In genomic region chr11:65720237-65720934, GRCh38 we compare ENCODE assay signal across 8 cellular contexts. TPM values are rescaled to one million over a fixed set of nuclear protein-coding genes. Genes with fewer than 3 reads are reported as not detected.
DNase-seq lines count a peak whose midpoint lies in the region; ATAC-seq and TF ChIP-seq lines count a peak whose summit lies in the region.

Gene RNASEH2C (minus strand): TSS chr11:65720798. CDS start chr11:65720758, 40 bp downstream.

- H3K36me3 ChIP-seq in GM23338 (ENCODE audit: insufficient read depth) (peaks cover 11% of the 10 kb centered on the region; the same call in 1 of the 2 replicates), neural progenitor cell (no peaks in the 10 kb centered on the region), stomach smooth muscle (ENCODE audit: control insufficient read depth in 2 of 2, insufficient read depth in 2 of 2, low read length in 2 of 2) (peaks cover 29 to 36% of the 10 kb centered on the region in 2 donors)

- H3K27ac Mint-ChIP-seq in GM23338: peak within 1 kb of the TSS; percentile 91
- peak within 1 kb of the TSS; percentile 37 for H3K27ac Mint-ChIP-seq in neural progenitor cell

- peaks cover 9% of the 10 kb centered on the region for H3K27me3 Mint-ChIP-seq in GM23338 (ENCODE audit: insufficient read depth, low read depth, poor library complexity)
- peaks cover 4% of the 10 kb centered on the region for H3K27me3 Mint-ChIP-seq in neural progenitor cell (ENCODE audit: insufficient read depth, low read depth)

- DNase-seq in EH (ENCODE audit: low read depth): peak; percentile 83
- peak; percentile 95 for DNase-seq in GM23338 (ENCODE audit: low spot score)
- peak; percentile 54 for DNase-seq in LNCaP clone FGC (ENCODE audit: low read depth)
- peak; percentile 50 for DNase-seq in SHP77 treated with DMSO at 0.1 percent for 48 hours (lab: John Stamatoyannopoulos, UW)
- DNase-seq in activated gamma-delta T cell treated with Interleukin-2 at 50 U/mL for 16 hours: peak; percentile 69
- DNase-seq in foreskin keratinocyte: peak; percentile 62 to 76
- peak; percentile 94 for DNase-seq in neural progenitor cell (ENCODE audit: low spot score)

- H3K4me3 ChIP-seq in GM23338 (peak within 1 kb of the TSS; percentile 99), LNCaP clone FGC (ENCODE audit: low read depth, low read length) (peak within 1 kb of the TSS; percentile 95), neural progenitor cell (peak within 1 kb of the TSS; percentile 68), stomach smooth muscle (ENCODE audit: low read length in 2 of 2) (peak within 1 kb of the TSS; percentile 81 to 94)

- H3K4me1 ChIP-seq in GM23338 (ENCODE audit: insufficient read depth) (peaks cover 6% of the 10 kb centered on the region; the same call in 1 of the 2 replicates), foreskin keratinocyte (no peaks in the 10 kb centered on the region), neural progenitor cell (peaks cover 9% of the 10 kb centered on the region), stomach smooth muscle (ENCODE audit: control insufficient read depth, insufficient read depth, low read length) (peaks cover 24% of the 10 kb centered on the region)

- H3K4me2 ChIP-seq in GM23338 (peak within 1 kb of the TSS; percentile 92), neural progenitor cell (peak within 1 kb of the TSS; percentile 79)

- 0 out of 2 replicates have a peak, but pooled peaks cover 2% of the 10 kb centered on the region for H3F3A ChIP-seq in GM23338 (replicated peaks; ENCODE audit: low read depth)
- H3F3A ChIP-seq in neural progenitor cell (ENCODE audit: low read depth): peaks cover 3% of the 10 kb centered on the region

- H3K9me3 ChIP-seq in neural progenitor cell (ENCODE audit: low read depth): no peaks in the 10 kb centered on the region
- no peaks in the 10 kb centered on the region for H3K9me3 ChIP-seq in stomach smooth muscle (ENCODE audit: control insufficient read depth in 2 of 2, low read length in 2 of 2)

- 0 out of 2 replicates have a peak, but pooled peaks cover 3% of the 10 kb centered on the region for H4K20me1 ChIP-seq in GM23338 (replicated peaks; ENCODE audit: insufficient read depth)
- H4K20me1 ChIP-seq in neural progenitor cell (ENCODE audit: low read depth): peaks cover 22% of the 10 kb centered on the region

- H3K36me3 Mint-ChIP-seq in GM23338 (ENCODE audit: low read depth): peaks cover 41% of the 10 kb centered on the region
- H3K36me3 Mint-ChIP-seq in neural progenitor cell: peaks cover 14% of the 10 kb centered on the region

- ATAC-seq in GM23338: peak; percentile 94
- peak; percentile 79 for ATAC-seq in foreskin keratinocyte

- no peaks in the 10 kb centered on the region for H3K9me3 Mint-ChIP-seq in GM23338
- H3K9me3 Mint-ChIP-seq in neural progenitor cell: no peaks in the 10 kb centered on the region

- H3K4me3 Mint-ChIP-seq in GM23338: peak within 1 kb of the TSS; percentile 97
- peak within 1 kb of the TSS; percentile 94 for H3K4me3 Mint-ChIP-seq in neural progenitor cell

- H3K9me2 ChIP-seq in GM23338 (ENCODE audit: insufficient read depth): no peaks in the 10 kb centered on the region

- peak within 1 kb of the TSS; percentile 86; the same call in 1 of the 2 replicates for H2AFZ ChIP-seq in GM23338
- peak within 1 kb of the TSS; percentile 83 for H2AFZ ChIP-seq in neural progenitor cell (replicated peaks)

- H3K9ac ChIP-seq in neural progenitor cell (peak within 1 kb of the TSS; percentile 51), stomach smooth muscle (ENCODE audit: low read length in 2 of 2) (peak within 1 kb of the TSS; percentile 76 to 84)

- 0 out of 2 replicates have a peak within 1 kb of the TSS, but pooled peaks have one; percentile 69 for H3K27ac ChIP-seq in GM23338 (ENCODE audit: low read depth)
- peak within 1 kb of the TSS; percentile 64 for H3K27ac ChIP-seq in foreskin keratinocyte
- H3K27ac ChIP-seq in neural progenitor cell: no peak within 1 kb of the TSS
- H3K27ac ChIP-seq in stomach smooth muscle (ENCODE audit: low read length): peak within 1 kb of the TSS; percentile 66

- H3K27me3 ChIP-seq in GM23338 (ENCODE audit: insufficient read depth) (no peaks in the 10 kb centered on the region), foreskin keratinocyte (no peaks in the 10 kb centered on the region), neural progenitor cell (peaks cover 14% of the 10 kb centered on the region), stomach smooth muscle (ENCODE audit: control insufficient read depth in 1 of 2, insufficient read depth in 2 of 2, low read length in 2 of 2) (no peaks in the 10 kb centered on the region)

- TF ChIP-seq CTCF in GM23338 (conservative IDR thresholded peaks at IDR 0.05; ENCODE audit: low read depth in 2 of 2) (no peak), LNCaP clone FGC (IDR thresholded peaks at IDR 0.05; ENCODE audit: control insufficient read depth, extremely low read depth, insufficient read depth) (no peak), foreskin keratinocyte (conservative IDR thresholded peaks at IDR 0.05) (no peak), neural progenitor cell (IDR thresholded peaks at IDR 0.05) (no peak)

- no peaks in the 10 kb centered on the region; the same call in 1 of the 2 replicates for H3K79me2 ChIP-seq in GM23338 (replicated peaks; ENCODE audit: insufficient read depth)
- peaks cover 19% of the 10 kb centered on the region for H3K79me2 ChIP-seq in neural progenitor cell (ENCODE audit: low read depth)

- peaks cover 10% of the 10 kb centered on the region for H3K4me1 Mint-ChIP-seq in GM23338
- H3K4me1 Mint-ChIP-seq in neural progenitor cell: peaks cover 18% of the 10 kb centered on the region

TF ChIP-seq in GM23338, 12 proteins besides CTCF, POLR2A, EP300 and RAD21 (continues in another document):
- TF ChIP-seq POLR2AphosphoS5 (IDR thresholded peaks at IDR 0.05; ENCODE audit: low read depth) (peak; percentile 96), ZNF462 (CRISPR knock-in tag; IDR thresholded peaks at IDR 0.05) (no peak), STAT1 (IDR thresholded peaks at IDR 0.05; ENCODE audit: unreplicated experiment) (no peak)

RNA-seq across cellular contexts. Expression of gene RNASEH2C, which starts in this region (rescaled TPM):
- total RNA-seq in GM23338 (2014; rRNA removed; shearing (Covaris generic)): 37.8 and 70.8 TPM in 2 replicates
- polyA plus RNA-seq in GM23338 (2016; fragmentation: Nextera tagmentation; extraction: Ambion mirVana) (73.2 and 74.8 TPM in 2 replicates), foreskin keratinocyte (56.4 and 60.0 TPM in 2 replicates)
- total RNA-seq in foreskin keratinocyte (35.4 and 38.3 TPM in 2 replicates), neural progenitor cell (ENCODE audit: low replicate concordance) (23.4 and 53.3 TPM in 2 replicates)
